In the genomic region with DNA sequence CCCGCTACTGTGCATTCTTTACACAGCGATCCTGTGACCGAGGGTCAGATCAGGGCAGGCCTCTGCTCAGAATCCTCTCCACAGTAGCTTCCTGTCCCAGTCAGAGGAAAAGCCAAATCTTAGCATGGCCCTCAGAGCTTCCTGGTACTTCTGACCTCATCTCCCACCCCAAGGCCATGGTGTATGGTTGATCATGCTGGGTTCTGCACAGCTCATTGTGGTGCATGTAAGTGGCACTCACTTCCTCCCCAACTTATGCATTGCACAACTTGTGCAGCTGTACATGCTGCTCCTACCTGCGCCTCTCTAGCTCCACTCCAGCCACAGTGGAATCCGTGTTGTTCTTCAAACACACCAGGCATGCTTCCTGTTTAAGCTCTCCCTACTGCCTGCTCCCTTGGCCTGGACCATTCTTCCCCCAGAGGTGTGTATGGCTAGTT, we compare ENCODE assay signal across 15 cellular contexts. TPM values are rescaled to one million over a fixed set of nuclear protein-coding genes. Genes with fewer than 3 reads are reported as not detected.
DNase-seq lines count a peak whose midpoint lies in the region; ATAC-seq, FAIRE-seq and TF ChIP-seq lines count a peak whose summit lies in the region.
"Had no signal": no experiment of that assay in that cellular context is flagged by ENCODE, and none has a peak within 500 bp of the region (broad histone marks: within the 10 kb centered on the region; RNA-seq: fewer than 3 reads in every experiment).

No MANE protein-coding gene starts in this region.

- no peak overlapping the region for H3K4me3 ChIP-seq in effector memory CD4-positive, alpha-beta T cell (ENCODE audit: insufficient read depth, low read depth, low read length, poor library complexity, severe bottlenecking)
- H3K4me3 ChIP-seq: breast epithelium had no signal

- DNase-seq in CD14-positive monocyte (ENCODE audit: low spot score) = peak; percentile 57
- DNase-seq in H4 (ENCODE audit: low spot score) = peak; percentile 21
- peak; percentile 73 for DNase-seq in activated CD8-positive, alpha-beta T cell treated with anti-CD3 and anti-CD28 coated beads for 36 hours
- DNase-seq in left lobe of liver (ENCODE audit: low spot score) = no peak
- no peak for DNase-seq in effector memory CD4-positive, alpha-beta T cell
- no peak for DNase-seq in dedifferentiated amniotic fluid mesenchymal stem cell (ENCODE audit: extremely low spot score)
- no peak for DNase-seq in urothelium cell line (ENCODE audit: low spot score)
- DNase-seq in NCI-H1048 (lab: John Stamatoyannopoulos, UW) = no peak
- DNase-seq: activated B cell treated with CpG ODN at 0.5 μM for 24 hours; H9; NCI-H526; stimulated activated CD4-positive, alpha-beta T cell treated with anti-CD3 and anti-CD28 coated beads, Interleukin-4, amount 100 ng/mL, for 24 hours had no signal

- ATAC-seq in activated CD8-positive, alpha-beta T cell treated with anti-CD3 and anti-CD28 coated beads for 36 hours = peak; percentile 94
- peak; percentile 78 for ATAC-seq in left lobe of liver

- POLR2A ChIA-PET in activated CD8-positive, alpha-beta T cell treated with anti-CD3 and anti-CD28 coated beads for 36 hours (lab: Charles Lee) = interaction anchor here (0.6 to 2.3 kb wide), 2 partner anchors 11 to 172 kb away, joined by 3 to 8 read pairs; no protein-coding TSS in a partner anchor

- H3K27me3 Mint-ChIP-seq in CD14-positive monocyte (ENCODE audit: low read depth in 3 of 3) = peaks cover 0 to 1% (median under 1%) of the 10 kb centered on the region in 3 donors
- H3K27me3 Mint-ChIP-seq in activated CD8-positive, alpha-beta T cell treated with anti-CD3 and anti-CD28 coated beads for 36 hours = no peaks in the 10 kb centered on the region
- H3K27me3 Mint-ChIP-seq: activated B cell treated with CpG ODN at 0.5 μM for 24 hours had no signal

- H3K27ac Mint-ChIP-seq in CD14-positive monocyte = peak overlapping the region; percentile 14 to 83 (median 71)
- peak overlapping the region; percentile 80 for H3K27ac Mint-ChIP-seq in activated CD8-positive, alpha-beta T cell treated with anti-CD3 and anti-CD28 coated beads for 36 hours
- H3K27ac Mint-ChIP-seq: activated B cell treated with CpG ODN at 0.5 μM for 24 hours, type B pancreatic cell had no signal

- no peaks in the 10 kb centered on the region for H3K36me3 ChIP-seq in effector memory CD4-positive, alpha-beta T cell (ENCODE audit: control insufficient read depth, insufficient read depth, low read length)
- H3K36me3 ChIP-seq: breast epithelium had no signal

- H3K4me1 ChIP-seq in effector memory CD4-positive, alpha-beta T cell (ENCODE audit: control insufficient read depth, insufficient read depth, low read length, poor library complexity, severe bottlenecking) = peaks cover 36% of the 10 kb centered on the region
- H3K4me1 ChIP-seq: breast epithelium had no signal

- CTCF ChIA-PET in activated CD8-positive, alpha-beta T cell treated with anti-CD3 and anti-CD28 coated beads for 36 hours (lab: Charles Lee) = interaction anchor here (1.0 to 3.0 kb wide), 6 partner anchors 10 to 46 kb away, joined by 3 to 18 read pairs (median 4); no protein-coding TSS in a partner anchor

- H3K4me3 Mint-ChIP-seq in CD14-positive monocyte = peak overlapping the region in 1 of 2 donors; percentile 55
- H3K4me3 Mint-ChIP-seq in activated CD8-positive, alpha-beta T cell treated with anti-CD3 and anti-CD28 coated beads for 36 hours = no peak overlapping the region
- H3K4me3 Mint-ChIP-seq: activated B cell treated with CpG ODN at 0.5 μM for 24 hours, H9, type B pancreatic cell had no signal

- H3K36me3 Mint-ChIP-seq in CD14-positive monocyte = peaks cover 2 to 5% of the 10 kb centered on the region in 2 donors
- H3K36me3 Mint-ChIP-seq in activated CD8-positive, alpha-beta T cell treated with anti-CD3 and anti-CD28 coated beads for 36 hours (ENCODE audit: low read depth) = peaks cover 4% of the 10 kb centered on the region
- H3K36me3 Mint-ChIP-seq: type B pancreatic cell had no signal

- H3K9me3 Mint-ChIP-seq in CD14-positive monocyte = peaks cover 0 to under 1% (median 0%) of the 10 kb centered on the region in 7 donors
- H3K9me3 Mint-ChIP-seq in activated CD8-positive, alpha-beta T cell treated with anti-CD3 and anti-CD28 coated beads for 36 hours = no peaks in the 10 kb centered on the region
- H3K9me3 Mint-ChIP-seq: activated B cell treated with CpG ODN at 0.5 μM for 24 hours, H9, type B pancreatic cell had no signal

- FAIRE-seq in urothelium cell line (lab: Jason Lieb, UNC) = no peak
- FAIRE-seq: frontal cortex had no signal

- no peaks in the 10 kb centered on the region for H3K9me3 ChIP-seq in effector memory CD4-positive, alpha-beta T cell (ENCODE audit: control insufficient read depth, low read length)
- H3K9me3 ChIP-seq: breast epithelium had no signal

- peaks cover 45% of the 10 kb centered on the region for H3K4me1 Mint-ChIP-seq in CD14-positive monocyte
- peaks cover 60% of the 10 kb centered on the region for H3K4me1 Mint-ChIP-seq in activated CD8-positive, alpha-beta T cell treated with anti-CD3 and anti-CD28 coated beads for 36 hours (ENCODE audit: low read depth)

- no peaks in the 10 kb centered on the region for H3K27me3 ChIP-seq in effector memory CD4-positive, alpha-beta T cell (replicated peaks; ENCODE audit: control insufficient read depth, insufficient read depth, low read length, poor library complexity, severe bottlenecking)
- H3K27me3 ChIP-seq: breast epithelium had no signal

- intact Hi-C loops in CD14-positive monocyte (cut with micrococcal nuclease) = no loop called here
- intact Hi-C loops in activated CD8-positive, alpha-beta T cell treated with anti-CD3 and anti-CD28 coated beads for 36 hours (cut with micrococcal nuclease) = no loop called here

- TF ChIP-seq CTCF in CD14-positive monocyte (IDR thresholded peaks at IDR 0.05) = no peak
- no peak for TF ChIP-seq CTCF in activated CD8-positive, alpha-beta T cell treated with anti-CD3 and anti-CD28 coated beads for 36 hours (IDR thresholded peaks at IDR 0.05)

- no peak overlapping the region for H3K27ac ChIP-seq in effector memory CD4-positive, alpha-beta T cell (ENCODE audit: insufficient read depth, low read length, poor library complexity, severe bottlenecking)
- H3K27ac ChIP-seq: breast epithelium had no signal

RNA-seq across cellular contexts. Expression of a gene that starts 20.3 kb away (rescaled TPM):
- 10 to 100 TPM; 10.2 to 11.5 TPM for polyA plus RNA-seq in CD14-positive monocyte
- 12.1 and 14.2 TPM in 2 replicates for total RNA-seq in H4 (2014; rRNA removed; shearing (Covaris generic))
- 10 to 100 TPM; 21.5 to 22.7 TPM for total RNA-seq in activated CD8-positive, alpha-beta T cell treated with anti-CD3 and anti-CD28 coated beads for 36 hours
- 37.0 TPM for total RNA-seq in left lobe of liver

Comparison
In these comparisons a context has a peak if more than half of its experiments do, and no peak if none do; other contexts are left out.
1. DNase-seq: peak in CD14-positive monocyte (single experiment), H4 (single experiment) and activated CD8-positive, alpha-beta T cell treated with anti-CD3 and anti-CD28 coated beads for 36 hours (single experiment); none in left lobe of liver (single experiment), effector memory CD4-positive, alpha-beta T cell (0 of 3), dedifferentiated amniotic fluid mesenchymal stem cell (single experiment), urothelium cell line (single experiment) and NCI-H1048 (single experiment).